Comparison of ENCODE assay signal across 9 cellular contexts in the genomic region with DNA sequence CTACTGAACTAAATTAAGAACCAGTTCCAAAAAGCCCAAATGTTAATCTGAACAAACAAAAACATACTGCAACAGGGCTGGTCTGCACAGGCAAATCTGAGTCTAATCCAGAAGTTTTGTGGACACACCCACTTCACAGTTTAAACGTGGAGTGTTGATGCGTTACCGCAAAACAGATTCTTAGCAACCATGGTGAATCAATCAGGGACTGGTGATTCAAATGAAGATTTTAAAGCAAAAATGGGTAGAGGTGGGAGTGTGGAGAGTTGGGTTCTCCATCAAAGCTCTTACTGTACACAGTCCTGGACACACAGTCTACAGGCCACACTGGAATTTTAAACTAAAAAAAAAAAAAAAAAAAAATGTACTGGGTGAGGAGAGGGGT. TPM values are rescaled to one million over a fixed set of nuclear protein-coding genes. Genes with fewer than 3 reads are reported as not detected.
DNase-seq lines count a peak whose midpoint lies in the region; ATAC-seq and TF ChIP-seq lines count a peak whose summit lies in the region.
"Had no signal": no experiment of that assay in that cellular context is flagged by ENCODE, and none has a peak within 500 bp of the region (broad histone marks: within the 10 kb centered on the region; RNA-seq: fewer than 3 reads in every experiment).

No MANE protein-coding gene starts in this region.

- H3K4me1 ChIP-seq in Caco-2, result peaks cover 76% of the 10 kb centered on the region

- POLR2A ChIA-PET in Caco-2 (lab: Charles Lee), result interaction anchor here (0.7 to 1.3 kb wide), 3 partner anchors 10 to 18 kb away, joined by 5 to 9 read pairs (median 7); no protein-coding TSS in a partner anchor
- POLR2A ChIA-PET in naive thymus-derived CD8-positive, alpha-beta T cell (lab: Charles Lee), result no interaction called here

- intact Hi-C loops in Caco-2 (cut with micrococcal nuclease; ENCODE audit: unreplicated experiment), result no loop called here

- H3K9me3 Mint-ChIP-seq in Caco-2 (ENCODE audit: unreplicated experiment), result no peaks in the 10 kb centered on the region
- H3K9me3 Mint-ChIP-seq in naive thymus-derived CD8-positive, alpha-beta T cell, result no peaks in the 10 kb centered on the region
- H3K9me3 Mint-ChIP-seq: neural crest cell had no signal

- peaks cover 68% of the 10 kb centered on the region for H3K4me1 Mint-ChIP-seq in Caco-2 (ENCODE audit: low read depth, unreplicated experiment)
- H3K4me1 Mint-ChIP-seq in naive thymus-derived CD8-positive, alpha-beta T cell, result peaks cover 9 to 84% (median 21%) of the 10 kb centered on the region in 4 donors

- DNase-seq in Caco-2 (peak in 1 of 2 experiments; percentile 68), NCI-H69 (lab: John Stamatoyannopoulos, UW) (peak; percentile 68), choroid plexus epithelial cell (ENCODE audit: low read depth) (peak; percentile 85), myocyte (ENCODE audit: low read depth) (peak; percentile 74), inferior parietal cortex (ENCODE audit: extremely low spot score) (no peak), germinal center (ENCODE audit: low spot score) (no peak)
- DNase-seq in naive thymus-derived CD8-positive, alpha-beta T cell, result no peak

- no TSS peak for BruUV-seq in Caco-2 (replicated peaks; lab: Mats Ljungman, UMichigan)

- H3K9me3 ChIP-seq in Caco-2, result no peaks in the 10 kb centered on the region

- H3K4me3 Mint-ChIP-seq in Caco-2 (ENCODE audit: unreplicated experiment), result peak overlapping the region; percentile 78
- no peak overlapping the region for H3K4me3 Mint-ChIP-seq in naive thymus-derived CD8-positive, alpha-beta T cell

- peaks cover 98% of the 10 kb centered on the region for H3K36me3 Mint-ChIP-seq in Caco-2 (ENCODE audit: insufficient read depth, unreplicated experiment)
- H3K36me3 Mint-ChIP-seq in naive thymus-derived CD8-positive, alpha-beta T cell, result peaks cover 0 to under 1% (median 0%) of the 10 kb centered on the region in 3 donors

- ATAC-seq in GM19324 (IDR thresholded peaks at IDR 0.05; ENCODE audit: low FRiP score, unreplicated experiment), result no peak
- no peak for ATAC-seq in naive thymus-derived CD8-positive, alpha-beta T cell

- H3K4me3 ChIP-seq in Caco-2 (ENCODE audit: low read depth, low read length) (no peak overlapping the region), choroid plexus epithelial cell (ENCODE audit: low read depth, low read length) (peak overlapping the region; percentile 22)

- H3K27ac Mint-ChIP-seq in Caco-2 (ENCODE audit: unreplicated experiment), result peak overlapping the region; percentile 79
- H3K27ac Mint-ChIP-seq in naive thymus-derived CD8-positive, alpha-beta T cell, result peak overlapping the region in 1 of 10 donors; percentile 0

- no peaks in the 10 kb centered on the region for H3K27me3 Mint-ChIP-seq in Caco-2 (ENCODE audit: insufficient read depth, unreplicated experiment)
- peaks cover 0 to 11% (median 0%) of the 10 kb centered on the region in 5 donors for H3K27me3 Mint-ChIP-seq in naive thymus-derived CD8-positive, alpha-beta T cell

- no peak for TF ChIP-seq CTCF in Caco-2 (IDR thresholded peaks at IDR 0.05; ENCODE audit: insufficient read depth in 1 of 2, low read depth in 1 of 2, low read length in 1 of 2, severe bottlenecking in 1 of 2, unreplicated experiment in 1 of 2)
- TF ChIP-seq CTCF in choroid plexus epithelial cell (conservative IDR thresholded peaks at IDR 0.05; ENCODE audit: low read depth, low read length), result no peak

- no peaks in the 10 kb centered on the region for H3K27me3 ChIP-seq in Caco-2 (replicated peaks; ENCODE audit: control insufficient read depth, insufficient read depth, low read length)

- CTCF ChIA-PET in Caco-2 (lab: Charles Lee), result interaction anchor here (0.8 kb wide), 1 partner anchor 30 kb away, joined by 3 read pairs; no protein-coding TSS in a partner anchor

- H3K36me3 ChIP-seq in Caco-2 (ENCODE audit: control insufficient read depth, insufficient read depth, low read length), result peaks cover 3% of the 10 kb centered on the region

RNA-seq across cellular contexts. Expression of a gene that starts 5.2 kb away (rescaled TPM):
- total RNA-seq in Caco-2 (2022) (1,141 and 1,158 TPM in 2 replicates), myocyte (1,048 and 1,291 TPM in 2 replicates)
- polyA plus RNA-seq in myocyte (2012), result 2,760 TPM
- total RNA-seq in naive thymus-derived CD8-positive, alpha-beta T cell, result 10 to 100 TPM; 19.7 to 19.8 TPM
- polyA plus RNA-seq in naive thymus-derived CD8-positive, alpha-beta T cell, result 100 to 1,000 TPM in 1 of 3 donors, 10 to 100 TPM in 2; 12.2 to 159 (median 22.9) TPM

Comparison
In these comparisons a context has a peak if more than half of its experiments do, and no peak if none do; other contexts are left out.
1. DNase-seq: peak in NCI-H69 (single experiment), choroid plexus epithelial cell (single experiment) and myocyte (single experiment); none in naive thymus-derived CD8-positive, alpha-beta T cell (0 of 10), inferior parietal cortex (single experiment) and germinal center (single experiment).
2. RNA of a gene that starts 5.2 kb away (total RNA-seq): 1,048 to 1,291 TPM in myocyte and 1,141 to 1,158 TPM in Caco-2; 19.7 to 19.8 TPM in naive thymus-derived CD8-positive, alpha-beta T cell; every median in the first group is over 10 times any median in the second.